Comparison of ENCODE assay signal across 22 cellular contexts in the genomic region with DNA sequence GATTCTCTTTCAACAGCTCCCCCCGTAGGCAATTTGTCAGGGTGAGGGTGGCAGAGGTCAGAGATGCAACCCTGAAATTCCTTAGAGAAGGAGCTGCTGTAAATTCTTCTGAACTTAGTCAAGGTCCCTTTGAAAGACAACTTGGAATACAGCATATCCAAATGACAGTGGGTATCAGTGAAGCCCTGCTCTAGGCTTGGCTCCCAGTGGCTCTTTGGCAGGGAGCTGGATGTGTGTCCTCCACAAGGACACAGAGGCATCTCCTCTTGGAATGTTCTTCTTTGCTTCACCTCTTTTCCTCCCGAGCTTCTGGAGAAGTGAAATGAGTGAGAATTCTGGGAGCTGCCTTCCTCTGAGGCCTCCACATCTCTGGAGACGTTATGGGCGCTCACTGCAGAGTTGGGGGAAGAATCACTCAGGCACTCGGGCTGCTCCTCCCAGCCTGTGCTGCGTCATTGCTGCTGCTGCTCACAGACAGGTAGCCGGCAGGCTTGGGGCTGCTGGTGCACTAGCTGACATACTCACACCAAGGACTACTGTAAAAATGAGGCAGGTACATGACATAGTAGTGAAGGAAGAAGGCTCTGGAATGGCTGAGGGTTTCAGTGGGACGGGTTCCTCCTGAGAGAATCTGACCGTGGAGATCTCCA. TPM values are rescaled to one million over a fixed set of nuclear protein-coding genes. Genes with fewer than 3 reads are reported as not detected.
A peak's percentile ranks its signal among the peaks of the same experiment; 100 is the strongest.
DNase-seq lines count a peak whose midpoint lies in the region; ATAC-seq and TF ChIP-seq lines count a peak whose summit lies in the region.
"Had no signal": no experiment of that assay in that cellular context is flagged by ENCODE, and none has a peak within 500 bp of the region (broad histone marks: within the 10 kb centered on the region; RNA-seq: fewer than 3 reads in every experiment).

No MANE protein-coding gene starts in this region.

- no peak overlapping the region for H3K4me3 Mint-ChIP-seq in activated CD8-positive, alpha-beta T cell treated with anti-CD3 and anti-CD28 coated beads, Interleukin-2, amount 10 ng/mL, durations not matched to agents 7 days and 5 days
- H3K4me3 Mint-ChIP-seq in activated CD8-positive, alpha-beta T cell treated with anti-CD3 and anti-CD28 coated beads for 36 hours = no peak overlapping the region
- H3K4me3 Mint-ChIP-seq in effector memory CD8-positive, alpha-beta T cell = no peak overlapping the region
- H3K4me3 Mint-ChIP-seq: activated naive CD8-positive, alpha-beta T cell; B cell; naive thymus-derived CD4-positive, alpha-beta T cell had no signal

- no peak for TF ChIP-seq CTCF in activated CD8-positive, alpha-beta T cell treated with anti-CD3 and anti-CD28 coated beads for 36 hours (IDR thresholded peaks at IDR 0.05)
- TF ChIP-seq CTCF in GM13977 (IDR thresholded peaks at IDR 0.05; ENCODE audit: extremely low read depth, insufficient read depth, missing control alignments) = no peak

- H3K9me3 Mint-ChIP-seq in activated CD8-positive, alpha-beta T cell treated with anti-CD3 and anti-CD28 coated beads, Interleukin-2, amount 10 ng/mL, durations not matched to agents 7 days and 5 days (ENCODE audit: insufficient read depth) = no peaks in the 10 kb centered on the region
- H3K9me3 Mint-ChIP-seq in activated CD8-positive, alpha-beta T cell treated with anti-CD3 and anti-CD28 coated beads for 36 hours = peaks cover 4% of the 10 kb centered on the region
- H3K9me3 Mint-ChIP-seq in effector memory CD8-positive, alpha-beta T cell = no peaks in the 10 kb centered on the region

- no peaks in the 10 kb centered on the region for H3K27me3 ChIP-seq in thymus (ENCODE audit: control insufficient read depth, insufficient read depth)
- H3K27me3 ChIP-seq: body of pancreas, suprapubic skin had no signal

- ATAC-seq in activated CD8-positive, alpha-beta T cell treated with anti-CD3 and anti-CD28 coated beads, Interleukin-2, amount 10 ng/mL, durations not matched to agents 7 days and 5 days = no peak
- no peak for ATAC-seq in activated CD8-positive, alpha-beta T cell treated with anti-CD3 and anti-CD28 coated beads for 36 hours
- no peak for ATAC-seq in effector memory CD8-positive, alpha-beta T cell (replicated peaks)
- no peak for ATAC-seq in left lobe of liver
- ATAC-seq in HG03439 (IDR thresholded peaks at IDR 0.05; ENCODE audit: unreplicated experiment) = no peak
- ATAC-seq: body of pancreas; naive thymus-derived CD4-positive, alpha-beta T cell had no signal

- 93% methylated on average over 9 of the region's 9 CpGs for WGBS in thymus

- H3K9me3 ChIP-seq in thymus (ENCODE audit: control insufficient read depth) = no peaks in the 10 kb centered on the region
- H3K9me3 ChIP-seq: body of pancreas, suprapubic skin had no signal

- peak overlapping the region; percentile 30 for H3K27ac Mint-ChIP-seq in activated CD8-positive, alpha-beta T cell treated with anti-CD3 and anti-CD28 coated beads, Interleukin-2, amount 10 ng/mL, durations not matched to agents 7 days and 5 days
- H3K27ac Mint-ChIP-seq in activated CD8-positive, alpha-beta T cell treated with anti-CD3 and anti-CD28 coated beads for 36 hours = no peak overlapping the region
- peak overlapping the region; percentile 34 to 59 for H3K27ac Mint-ChIP-seq in effector memory CD8-positive, alpha-beta T cell
- H3K27ac Mint-ChIP-seq: activated naive CD8-positive, alpha-beta T cell; activated T-helper 2 cell treated with anti-CD3 and anti-CD28 coated beads, Interferon-gamma antibody, Interleukin-2, Interleukin-4, amounts not matched to agents 10 μg/mL and 5 μg/mL and 100 μg/mL, durations not matched to agents 14 hours and 24 hours and 36 hours; B cell; naive thymus-derived CD4-positive, alpha-beta T cell had no signal

- peaks cover 57% of the 10 kb centered on the region for H3K36me3 ChIP-seq in thymus (ENCODE audit: control insufficient read depth, insufficient read depth)

- H3K27me3 Mint-ChIP-seq in activated CD8-positive, alpha-beta T cell treated with anti-CD3 and anti-CD28 coated beads, Interleukin-2, amount 10 ng/mL, durations not matched to agents 7 days and 5 days (ENCODE audit: low read depth) = no peaks in the 10 kb centered on the region
- H3K27me3 Mint-ChIP-seq in activated CD8-positive, alpha-beta T cell treated with anti-CD3 and anti-CD28 coated beads for 36 hours = no peaks in the 10 kb centered on the region
- no peaks in the 10 kb centered on the region for H3K27me3 Mint-ChIP-seq in effector memory CD8-positive, alpha-beta T cell
- H3K27me3 Mint-ChIP-seq: activated naive CD8-positive, alpha-beta T cell; B cell; naive thymus-derived CD4-positive, alpha-beta T cell had no signal

- no peaks in the 10 kb centered on the region for H3K4me1 ChIP-seq in thymus (ENCODE audit: control insufficient read depth, insufficient read depth, low read length)
- H3K4me1 ChIP-seq: parathyroid adenoma, suprapubic skin had no signal

- peak overlapping the region; percentile 15 for H3K27ac ChIP-seq in thymus (ENCODE audit: low read depth)
- H3K27ac ChIP-seq: parathyroid adenoma, suprapubic skin had no signal

- CTCF ChIA-PET in activated CD8-positive, alpha-beta T cell treated with anti-CD3 and anti-CD28 coated beads, Interleukin-2, amount 10 ng/mL, durations not matched to agents 7 days and 5 days (lab: Charles Lee) = interaction anchor here (1.2 to 2.0 kb wide), 4 partner anchors 42 to 396 kb away, joined by 3 to 6 read pairs (median 4); no protein-coding TSS in a partner anchor
- CTCF ChIA-PET in activated CD8-positive, alpha-beta T cell treated with anti-CD3 and anti-CD28 coated beads for 36 hours (lab: Charles Lee) = interaction anchor here (0.8 kb wide), 1 partner anchor 33 kb away, joined by 3 read pairs; no protein-coding TSS in a partner anchor

- in situ Hi-C loops in GM13977 (cut with MboI; ENCODE audit: low pct_unique_long_range_greater_than_20kb, low sequenced_read_pairs, unreplicated experiment) = no loop called here

- H3K4me3 ChIP-seq in thymus (ENCODE audit: low read length) = no peak overlapping the region
- H3K4me3 ChIP-seq: body of pancreas, suprapubic skin had no signal

- POLR2A ChIA-PET in activated CD8-positive, alpha-beta T cell treated with anti-CD3 and anti-CD28 coated beads, Interleukin-2, amount 10 ng/mL, durations not matched to agents 7 days and 5 days (lab: Charles Lee) = interaction anchor here (0.6 kb wide), 1 partner anchor 27 kb away, joined by 3 read pairs; no protein-coding TSS in a partner anchor
- POLR2A ChIA-PET in activated CD8-positive, alpha-beta T cell treated with anti-CD3 and anti-CD28 coated beads for 36 hours (lab: Charles Lee) = interaction anchor here (0.8 kb wide), 1 partner anchor 33 kb away, joined by 3 read pairs; no protein-coding TSS in a partner anchor

- peaks cover 4% of the 10 kb centered on the region for H3K4me1 Mint-ChIP-seq in activated CD8-positive, alpha-beta T cell treated with anti-CD3 and anti-CD28 coated beads, Interleukin-2, amount 10 ng/mL, durations not matched to agents 7 days and 5 days (ENCODE audit: low read depth)
- no peaks in the 10 kb centered on the region for H3K4me1 Mint-ChIP-seq in activated CD8-positive, alpha-beta T cell treated with anti-CD3 and anti-CD28 coated beads for 36 hours (ENCODE audit: low read depth)
- H3K4me1 Mint-ChIP-seq in effector memory CD8-positive, alpha-beta T cell (ENCODE audit: low read depth in 2 of 2) = peaks cover 4 to 9% of the 10 kb centered on the region in 2 donors
- H3K4me1 Mint-ChIP-seq: B cell had no signal

- intact Hi-C loops in activated CD8-positive, alpha-beta T cell treated with anti-CD3 and anti-CD28 coated beads for 36 hours (cut with micrococcal nuclease) = no loop called here

- peaks cover 69% of the 10 kb centered on the region for H3K36me3 Mint-ChIP-seq in activated CD8-positive, alpha-beta T cell treated with anti-CD3 and anti-CD28 coated beads, Interleukin-2, amount 10 ng/mL, durations not matched to agents 7 days and 5 days (ENCODE audit: low read depth)
- H3K36me3 Mint-ChIP-seq in activated CD8-positive, alpha-beta T cell treated with anti-CD3 and anti-CD28 coated beads for 36 hours (ENCODE audit: low read depth) = peaks cover 65% of the 10 kb centered on the region
- peaks cover 62% of the 10 kb centered on the region for H3K36me3 Mint-ChIP-seq in effector memory CD8-positive, alpha-beta T cell (ENCODE audit: insufficient read depth)

- DNase-seq in activated CD8-positive, alpha-beta T cell treated with anti-CD3 and anti-CD28 coated beads, Interleukin-2, amount 10 ng/mL, durations not matched to agents 7 days and 5 days = no peak
- DNase-seq in activated CD8-positive, alpha-beta T cell treated with anti-CD3 and anti-CD28 coated beads for 36 hours = no peak
- DNase-seq in effector memory CD8-positive, alpha-beta T cell = no peak
- DNase-seq in left lobe of liver (ENCODE audit: low spot score) (peak; percentile 26), GM13977 (ENCODE audit: low spot score) (no peak), T1000 (lab: John Stamatoyannopoulos, UW) (no peak)
- DNase-seq: 8988T; activated CD4-positive, CD25-positive, alpha-beta regulatory T cell treated with anti-CD3 and anti-CD28 coated beads, Interleukin-2, amount 50 U/mL, for 72 hours; body of pancreas; DMS79; mesendoderm; MV-4-11; naive thymus-derived CD4-positive, alpha-beta T cell; NCI-H1694; NCI-H69 had no signal

RNA-seq across cellular contexts. Expression of gene DYNLT1, which starts 34.1 kb away (rescaled TPM):
- total RNA-seq in activated CD8-positive, alpha-beta T cell treated with anti-CD3 and anti-CD28 coated beads, Interleukin-2, amount 10 ng/mL, durations not matched to agents 7 days and 5 days = 10 to 100 TPM; 79.0 to 86.4 TPM
- 10 to 100 TPM; 94.3 to 98.3 TPM for total RNA-seq in activated CD8-positive, alpha-beta T cell treated with anti-CD3 and anti-CD28 coated beads for 36 hours
- 29.9 TPM for total RNA-seq in left lobe of liver
- 248 TPM for polyA plus RNA-seq in thymus

RNA-seq across cellular contexts. Expression of gene SYTL3, which starts 39.4 kb away (rescaled TPM):
- total RNA-seq in activated CD8-positive, alpha-beta T cell treated with anti-CD3 and anti-CD28 coated beads, Interleukin-2, amount 10 ng/mL, durations not matched to agents 7 days and 5 days = 10 to 100 TPM; 43.5 to 48.3 TPM
- total RNA-seq in activated CD8-positive, alpha-beta T cell treated with anti-CD3 and anti-CD28 coated beads for 36 hours = 100 to 1,000 TPM; 151 to 163 TPM
- 0.43 TPM for total RNA-seq in left lobe of liver
- 109 TPM for polyA plus RNA-seq in thymus

RNA-seq across cellular contexts. Expression of gene TMEM181, which starts 50.6 kb away (rescaled TPM):
- total RNA-seq in activated CD8-positive, alpha-beta T cell treated with anti-CD3 and anti-CD28 coated beads, Interleukin-2, amount 10 ng/mL, durations not matched to agents 7 days and 5 days = 10 to 100 TPM; 15.0 to 15.2 TPM
- 10 to 100 TPM; 10.0 to 10.1 TPM for total RNA-seq in activated CD8-positive, alpha-beta T cell treated with anti-CD3 and anti-CD28 coated beads for 36 hours
- total RNA-seq in left lobe of liver = 12.0 TPM
- 21.0 TPM for polyA plus RNA-seq in thymus

Comparison
In these comparisons a context has a peak if more than half of its experiments do, and no peak if none do; other contexts are left out.
1. RNA of gene SYTL3, which starts 39.4 kb away (total RNA-seq): 151 to 163 TPM in activated CD8-positive, alpha-beta T cell treated with anti-CD3 and anti-CD28 coated beads for 36 hours and 43.5 to 48.3 TPM in activated CD8-positive, alpha-beta T cell treated with anti-CD3 and anti-CD28 coated beads, Interleukin-2, amount 10 ng/mL, durations not matched to agents 7 days and 5 days; 0.43 TPM in left lobe of liver (single experiment); every median in the first group is over 10 times any median in the second.